1 cellular context compared by ENCODE assay signal in the genomic region with DNA sequence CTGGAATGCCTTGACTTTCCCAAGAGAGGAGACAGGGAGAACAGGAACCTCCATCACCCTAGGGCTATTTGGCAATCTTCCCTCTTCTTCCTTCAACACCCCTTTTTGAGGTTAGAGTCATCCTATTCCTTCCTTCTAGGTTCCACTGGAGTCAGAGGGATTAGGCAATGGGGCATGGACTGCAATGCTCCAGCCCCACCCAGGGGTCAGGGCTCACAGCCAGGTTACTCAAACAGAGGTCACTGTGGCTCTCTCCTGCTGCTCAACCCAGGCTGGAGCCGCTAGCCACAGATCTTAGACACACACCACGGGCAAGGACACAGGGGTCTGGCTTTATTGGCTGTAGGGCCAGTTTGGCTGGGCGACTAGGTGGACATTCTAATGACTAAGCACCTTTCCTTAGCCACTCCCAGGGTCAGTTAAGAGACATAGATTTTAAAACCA.
TF ChIP-seq lines count a peak whose summit lies in the region.

No MANE protein-coding gene starts in this region.

TF ChIP-seq in HepG2, 621 proteins besides CTCF, POLR2A, EP300 and RAD21 (continued from another document and continues in another):
- TF ChIP-seq, protein P1, sequence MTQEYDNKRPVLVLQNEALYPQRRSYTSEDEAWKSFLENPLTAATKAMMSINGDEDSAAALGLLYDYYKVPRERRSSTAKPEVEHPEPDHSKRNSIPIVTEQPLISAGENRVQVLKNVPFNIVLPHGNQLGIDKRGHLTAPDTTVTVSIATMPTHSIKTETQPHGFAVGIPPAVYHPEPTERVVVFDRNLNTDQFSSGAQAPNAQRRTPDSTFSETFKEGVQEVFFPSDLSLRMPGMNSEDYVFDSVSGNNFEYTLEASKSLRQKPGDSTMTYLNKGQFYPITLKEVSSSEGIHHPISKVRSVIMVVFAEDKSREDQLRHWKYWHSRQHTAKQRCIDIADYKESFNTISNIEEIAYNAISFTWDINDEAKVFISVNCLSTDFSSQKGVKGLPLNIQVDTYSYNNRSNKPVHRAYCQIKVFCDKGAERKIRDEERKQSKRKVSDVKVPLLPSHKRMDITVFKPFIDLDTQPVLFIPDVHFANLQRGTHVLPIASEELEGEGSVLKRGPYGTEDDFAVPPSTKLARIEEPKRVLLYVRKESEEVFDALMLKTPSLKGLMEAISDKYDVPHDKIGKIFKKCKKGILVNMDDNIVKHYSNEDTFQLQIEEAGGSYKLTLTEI (CRISPR knock-in tag; conservative IDR thresholded peaks at IDR 0.05): no peak
- TF ChIP-seq ZNF256 (CRISPR knock-in tag; conservative IDR thresholded peaks at IDR 0.05) (0 out of 2 replicates have a peak, but pooled peaks have one; percentile 52), ZMYM2 (CRISPR knock-in tag; IDR thresholded peaks at IDR 0.05) (peak; percentile 90), MTF1 (CRISPR knock-in tag; IDR thresholded peaks at IDR 0.05) (no peak), SMARCC2 (IDR thresholded peaks at IDR 0.05) (no peak), SNAPC2 (CRISPR knock-in tag; IDR thresholded peaks at IDR 0.05) (peak; percentile 81; the same call in 1 of the 2 replicates), ZNF121 (CRISPR knock-in tag; IDR thresholded peaks at IDR 0.05) (peak; percentile 95), ETV5 (CRISPR knock-in tag; IDR thresholded peaks at IDR 0.05; ENCODE audit: borderline replicate concordance) (peak; percentile 72), EEA1 (CRISPR knock-in tag; IDR thresholded peaks at IDR 0.05; ENCODE audit: borderline replicate concordance) (no peak), IKZF4 (CRISPR knock-in tag; IDR thresholded peaks at IDR 0.05; ENCODE audit: borderline replicate concordance, low read depth, not compliant biosample characterization) (no peak), JDP2 (CRISPR knock-in tag; IDR thresholded peaks at IDR 0.05; ENCODE audit: borderline replicate concordance) (no peak), ZNF792 (CRISPR knock-in tag; IDR thresholded peaks at IDR 0.05) (peak; percentile 57), ZNF143 (CRISPR knock-in tag; IDR thresholded peaks at IDR 0.05) (peak; percentile 28; the same call in 1 of the 2 replicates), ZBTB20 (CRISPR knock-in tag; IDR thresholded peaks at IDR 0.05; ENCODE audit: borderline replicate concordance, low read depth) (peak; percentile 73; the same call in 1 of the 2 replicates), ZNF780A (CRISPR knock-in tag; IDR thresholded peaks at IDR 0.05) (no peak), MEF2D (CRISPR knock-in tag; IDR thresholded peaks at IDR 0.05) (peak; percentile 43; the same call in 1 of the 2 replicates), TGIF2 (CRISPR knock-in tag; IDR thresholded peaks at IDR 0.05) (no peak), ZSCAN9 (CRISPR knock-in tag; IDR thresholded peaks at IDR 0.05; ENCODE audit: borderline replicate concordance) (peak; percentile 73), ZNF292 (CRISPR knock-in tag; IDR thresholded peaks at IDR 0.05; ENCODE audit: borderline replicate concordance, low read depth) (peak; percentile 94; the same call in 1 of the 2 replicates), RXRA (CRISPR knock-in tag; IDR thresholded peaks at IDR 0.05) (peak; percentile 98), ZNF619 (CRISPR knock-in tag; IDR thresholded peaks at IDR 0.05) (no peak), GATAD1 (CRISPR knock-in tag; IDR thresholded peaks at IDR 0.05) (peak; percentile 67; the same call in 1 of the 2 replicates), RNF2 (conservative IDR thresholded peaks at IDR 0.05; ENCODE audit: low read depth) (no peak), ATM (IDR thresholded peaks at IDR 0.05; ENCODE audit: borderline replicate concordance) (no peak), ZNF326 (CRISPR knock-in tag; IDR thresholded peaks at IDR 0.05; ENCODE audit: borderline replicate concordance) (no peak), RBM22 (optimal IDR thresholded peaks at IDR 0.05; ENCODE audit: low read length) (no peak), ZNF557 (CRISPR knock-in tag; IDR thresholded peaks at IDR 0.05) (peak; percentile 83; the same call in 1 of the 2 replicates), ZNF749 (CRISPR knock-in tag; IDR thresholded peaks at IDR 0.05; ENCODE audit: borderline replicate concordance) (no peak), MIXL1 (CRISPR knock-in tag; IDR thresholded peaks at IDR 0.05) (peak; percentile 83), ZNF235 (CRISPR knock-in tag; IDR thresholded peaks at IDR 0.05; ENCODE audit: borderline replicate concordance) (no peak), AGO1 (IDR thresholded peaks at IDR 0.05; ENCODE audit: low read depth, low read length, poor library complexity, severe bottlenecking) (no peak), MYC (CRISPR knock-in tag; IDR thresholded peaks at IDR 0.05; ENCODE audit: borderline replicate concordance) (peak; percentile 75; the same call in 1 of the 2 replicates), EZH2 (conservative IDR thresholded peaks at IDR 0.05; ENCODE audit: low read depth, low read length) (no peak), NFE2L1 (CRISPR knock-in tag; IDR thresholded peaks at IDR 0.05; ENCODE audit: borderline replicate concordance) (no peak; the same call in 1 of the 2 replicates), SRF (IDR thresholded peaks at IDR 0.05; ENCODE audit: low read depth, low read length) (no peak), STAG1 (CRISPR knock-in tag; IDR thresholded peaks at IDR 0.05) (peak; percentile 80)
- TF ChIP-seq, protein P2, sequence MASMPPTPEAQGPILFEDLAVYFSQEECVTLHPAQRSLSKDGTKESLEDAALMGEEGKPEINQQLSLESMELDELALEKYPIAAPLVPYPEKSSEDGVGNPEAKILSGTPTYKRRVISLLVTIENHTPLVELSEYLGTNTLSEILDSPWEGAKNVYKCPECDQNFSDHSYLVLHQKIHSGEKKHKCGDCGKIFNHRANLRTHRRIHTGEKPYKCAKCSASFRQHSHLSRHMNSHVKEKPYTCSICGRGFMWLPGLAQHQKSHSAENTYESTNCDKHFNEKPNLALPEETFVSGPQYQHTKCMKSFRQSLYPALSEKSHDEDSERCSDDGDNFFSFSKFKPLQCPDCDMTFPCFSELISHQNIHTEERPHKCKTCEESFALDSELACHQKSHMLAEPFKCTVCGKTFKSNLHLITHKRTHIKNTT (CRISPR knock-in tag; IDR thresholded peaks at IDR 0.05): no peak
- TF ChIP-seq, protein P3, sequence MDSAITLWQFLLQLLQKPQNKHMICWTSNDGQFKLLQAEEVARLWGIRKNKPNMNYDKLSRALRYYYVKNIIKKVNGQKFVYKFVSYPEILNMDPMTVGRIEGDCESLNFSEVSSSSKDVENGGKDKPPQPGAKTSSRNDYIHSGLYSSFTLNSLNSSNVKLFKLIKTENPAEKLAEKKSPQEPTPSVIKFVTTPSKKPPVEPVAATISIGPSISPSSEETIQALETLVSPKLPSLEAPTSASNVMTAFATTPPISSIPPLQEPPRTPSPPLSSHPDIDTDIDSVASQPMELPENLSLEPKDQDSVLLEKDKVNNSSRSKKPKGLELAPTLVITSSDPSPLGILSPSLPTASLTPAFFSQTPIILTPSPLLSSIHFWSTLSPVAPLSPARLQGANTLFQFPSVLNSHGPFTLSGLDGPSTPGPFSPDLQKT (CRISPR knock-in tag; IDR thresholded peaks at IDR 0.05; ENCODE audit: borderline replicate concordance): no peak
- TF ChIP-seq, protein P4, sequence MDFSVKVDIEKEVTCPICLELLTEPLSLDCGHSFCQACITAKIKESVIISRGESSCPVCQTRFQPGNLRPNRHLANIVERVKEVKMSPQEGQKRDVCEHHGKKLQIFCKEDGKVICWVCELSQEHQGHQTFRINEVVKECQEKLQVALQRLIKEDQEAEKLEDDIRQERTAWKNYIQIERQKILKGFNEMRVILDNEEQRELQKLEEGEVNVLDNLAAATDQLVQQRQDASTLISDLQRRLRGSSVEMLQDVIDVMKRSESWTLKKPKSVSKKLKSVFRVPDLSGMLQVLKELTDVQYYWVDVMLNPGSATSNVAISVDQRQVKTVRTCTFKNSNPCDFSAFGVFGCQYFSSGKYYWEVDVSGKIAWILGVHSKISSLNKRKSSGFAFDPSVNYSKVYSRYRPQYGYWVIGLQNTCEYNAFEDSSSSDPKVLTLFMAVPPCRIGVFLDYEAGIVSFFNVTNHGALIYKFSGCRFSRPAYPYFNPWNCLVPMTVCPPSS (IDR thresholded peaks at IDR 0.05): no peak
- TF ChIP-seq, protein P5, sequence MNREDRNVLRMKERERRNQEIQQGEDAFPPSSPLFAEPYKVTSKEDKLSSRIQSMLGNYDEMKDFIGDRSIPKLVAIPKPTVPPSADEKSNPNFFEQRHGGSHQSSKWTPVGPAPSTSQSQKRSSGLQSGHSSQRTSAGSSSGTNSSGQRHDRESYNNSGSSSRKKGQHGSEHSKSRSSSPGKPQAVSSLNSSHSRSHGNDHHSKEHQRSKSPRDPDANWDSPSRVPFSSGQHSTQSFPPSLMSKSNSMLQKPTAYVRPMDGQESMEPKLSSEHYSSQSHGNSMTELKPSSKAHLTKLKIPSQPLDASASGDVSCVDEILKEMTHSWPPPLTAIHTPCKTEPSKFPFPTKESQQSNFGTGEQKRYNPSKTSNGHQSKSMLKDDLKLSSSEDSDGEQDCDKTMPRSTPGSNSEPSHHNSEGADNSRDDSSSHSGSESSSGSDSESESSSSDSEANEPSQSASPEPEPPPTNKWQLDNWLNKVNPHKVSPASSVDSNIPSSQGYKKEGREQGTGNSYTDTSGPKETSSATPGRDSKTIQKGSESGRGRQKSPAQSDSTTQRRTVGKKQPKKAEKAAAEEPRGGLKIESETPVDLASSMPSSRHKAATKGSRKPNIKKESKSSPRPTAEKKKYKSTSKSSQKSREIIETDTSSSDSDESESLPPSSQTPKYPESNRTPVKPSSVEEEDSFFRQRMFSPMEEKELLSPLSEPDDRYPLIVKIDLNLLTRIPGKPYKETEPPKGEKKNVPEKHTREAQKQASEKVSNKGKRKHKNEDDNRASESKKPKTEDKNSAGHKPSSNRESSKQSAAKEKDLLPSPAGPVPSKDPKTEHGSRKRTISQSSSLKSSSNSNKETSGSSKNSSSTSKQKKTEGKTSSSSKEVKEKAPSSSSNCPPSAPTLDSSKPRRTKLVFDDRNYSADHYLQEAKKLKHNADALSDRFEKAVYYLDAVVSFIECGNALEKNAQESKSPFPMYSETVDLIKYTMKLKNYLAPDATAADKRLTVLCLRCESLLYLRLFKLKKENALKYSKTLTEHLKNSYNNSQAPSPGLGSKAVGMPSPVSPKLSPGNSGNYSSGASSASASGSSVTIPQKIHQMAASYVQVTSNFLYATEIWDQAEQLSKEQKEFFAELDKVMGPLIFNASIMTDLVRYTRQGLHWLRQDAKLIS (CRISPR knock-in tag; IDR thresholded peaks at IDR 0.05): 0 out of 2 replicates have a peak, but pooled peaks have one; percentile 49
- TF ChIP-seq, protein P6, sequence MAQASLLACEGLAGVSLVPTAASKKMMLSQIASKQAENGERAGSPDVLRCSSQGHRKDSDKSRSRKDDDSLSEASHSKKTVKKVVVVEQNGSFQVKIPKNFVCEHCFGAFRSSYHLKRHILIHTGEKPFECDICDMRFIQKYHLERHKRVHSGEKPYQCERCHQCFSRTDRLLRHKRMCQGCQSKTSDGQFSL (CRISPR knock-in tag; IDR thresholded peaks at IDR 0.05): no peak
- TF ChIP-seq, protein P7, sequence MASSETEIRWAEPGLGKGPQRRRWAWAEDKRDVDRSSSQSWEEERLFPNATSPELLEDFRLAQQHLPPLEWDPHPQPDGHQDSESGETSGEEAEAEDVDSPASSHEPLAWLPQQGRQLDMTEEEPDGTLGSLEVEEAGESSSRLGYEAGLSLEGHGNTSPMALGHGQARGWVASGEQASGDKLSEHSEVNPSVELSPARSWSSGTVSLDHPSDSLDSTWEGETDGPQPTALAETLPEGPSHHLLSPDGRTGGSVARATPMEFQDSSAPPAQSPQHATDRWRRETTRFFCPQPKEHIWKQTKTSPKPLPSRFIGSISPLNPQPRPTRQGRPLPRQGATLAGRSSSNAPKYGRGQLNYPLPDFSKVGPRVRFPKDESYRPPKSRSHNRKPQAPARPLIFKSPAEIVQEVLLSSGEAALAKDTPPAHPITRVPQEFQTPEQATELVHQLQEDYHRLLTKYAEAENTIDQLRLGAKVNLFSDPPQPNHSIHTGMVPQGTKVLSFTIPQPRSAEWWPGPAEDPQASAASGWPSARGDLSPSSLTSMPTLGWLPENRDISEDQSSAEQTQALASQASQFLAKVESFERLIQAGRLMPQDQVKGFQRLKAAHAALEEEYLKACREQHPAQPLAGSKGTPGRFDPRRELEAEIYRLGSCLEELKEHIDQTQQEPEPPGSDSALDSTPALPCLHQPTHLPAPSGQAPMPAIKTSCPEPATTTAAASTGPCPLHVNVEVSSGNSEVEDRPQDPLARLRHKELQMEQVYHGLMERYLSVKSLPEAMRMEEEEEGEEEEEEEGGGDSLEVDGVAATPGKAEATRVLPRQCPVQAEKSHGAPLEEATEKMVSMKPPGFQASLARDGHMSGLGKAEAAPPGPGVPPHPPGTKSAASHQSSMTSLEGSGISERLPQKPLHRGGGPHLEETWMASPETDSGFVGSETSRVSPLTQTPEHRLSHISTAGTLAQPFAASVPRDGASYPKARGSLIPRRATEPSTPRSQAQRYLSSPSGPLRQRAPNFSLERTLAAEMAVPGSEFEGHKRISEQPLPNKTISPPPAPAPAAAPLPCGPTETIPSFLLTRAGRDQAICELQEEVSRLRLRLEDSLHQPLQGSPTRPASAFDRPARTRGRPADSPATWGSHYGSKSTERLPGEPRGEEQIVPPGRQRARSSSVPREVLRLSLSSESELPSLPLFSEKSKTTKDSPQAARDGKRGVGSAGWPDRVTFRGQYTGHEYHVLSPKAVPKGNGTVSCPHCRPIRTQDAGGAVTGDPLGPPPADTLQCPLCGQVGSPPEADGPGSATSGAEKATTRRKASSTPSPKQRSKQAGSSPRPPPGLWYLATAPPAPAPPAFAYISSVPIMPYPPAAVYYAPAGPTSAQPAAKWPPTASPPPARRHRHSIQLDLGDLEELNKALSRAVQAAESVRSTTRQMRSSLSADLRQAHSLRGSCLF (CRISPR knock-in tag; IDR thresholded peaks at IDR 0.05; ENCODE audit: borderline replicate concordance): no peak
